In the genomic region with DNA sequence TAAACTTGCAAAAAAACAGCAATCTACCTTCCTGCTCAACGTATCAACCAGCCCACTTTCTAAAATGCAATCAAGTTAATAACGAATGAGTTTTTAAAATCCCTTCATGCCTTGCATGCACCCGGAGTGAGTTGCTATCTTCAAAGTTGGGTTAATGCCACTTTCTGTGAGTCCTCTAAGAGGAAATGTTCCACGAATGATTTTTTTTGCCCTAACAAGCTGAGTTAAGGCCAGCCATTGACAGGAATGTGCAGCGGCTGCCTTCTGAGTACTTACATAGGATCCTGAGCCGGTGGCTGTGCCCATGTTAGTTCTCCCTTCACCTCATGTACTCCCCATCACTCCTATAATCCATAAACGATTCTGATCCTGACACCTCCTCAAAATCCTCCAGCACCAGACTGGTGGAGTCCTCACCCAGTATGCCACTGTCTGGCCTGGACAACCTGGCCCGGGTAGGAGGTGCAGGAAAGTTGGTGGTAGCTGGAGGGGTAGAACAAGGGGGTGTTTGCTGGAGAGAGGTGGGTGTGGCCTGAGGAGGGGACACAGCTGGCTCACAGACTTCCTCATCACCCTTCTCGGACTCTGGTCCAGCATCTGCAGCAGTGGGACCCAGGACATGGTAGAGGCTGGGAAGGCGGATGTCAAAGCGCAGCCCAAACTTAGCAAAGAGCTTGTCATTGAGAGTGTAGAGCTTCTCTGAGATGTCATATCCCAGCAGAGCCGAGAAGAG, we compare ENCODE assay signal across 16 cellular contexts. TPM values are rescaled to one million over a fixed set of nuclear protein-coding genes. Genes with fewer than 3 reads are reported as not detected.
A peak's percentile ranks its signal among the peaks of the same experiment; 100 is the strongest.
DNase-seq lines count a peak whose midpoint lies in the region; TF ChIP-seq lines count a peak whose summit lies in the region.
"Had no signal": no experiment of that assay in that cellular context is flagged by ENCODE, and none has a peak within 500 bp of the region (broad histone marks: within the 10 kb centered on the region; RNA-seq: fewer than 3 reads in every experiment).

No MANE protein-coding gene starts in this region.

- no peak overlapping the region for H3K9ac ChIP-seq in smooth muscle cell (ENCODE audit: low read depth)
- H3K9ac ChIP-seq in MM.1S (ENCODE audit: low read length): no peak overlapping the region

- H3K27me3 Mint-ChIP-seq in Calu3 (ENCODE audit: unreplicated experiment): no peaks in the 10 kb centered on the region
- H3K27me3 Mint-ChIP-seq: activated naive CD8-positive, alpha-beta T cell treated with anti-CD3 and anti-CD28 coated beads, Interleukin-2, amount 50 U/mL, for 24 hours had no signal

- TF ChIP-seq CTCF in coronary artery (IDR thresholded peaks at IDR 0.05) (no peak), smooth muscle cell (IDR thresholded peaks at IDR 0.05; ENCODE audit: borderline replicate concordance, insufficient read depth, poor library complexity, severe bottlenecking) (no peak), MM.1S (IDR thresholded peaks at IDR 0.05; ENCODE audit: low read length) (no peak), Calu3 (IDR thresholded peaks at IDR 0.05; ENCODE audit: unreplicated experiment) (no peak)

- no TSS peak for BruUV-seq in Calu3 (replicated peaks; lab: Mats Ljungman, UMichigan)

- H2AFZ ChIP-seq in smooth muscle cell (ENCODE audit: low read depth): no peak overlapping the region
- H2AFZ ChIP-seq in MM.1S (ENCODE audit: low read length): no peak overlapping the region

- no peaks in the 10 kb centered on the region for H3K4me1 Mint-ChIP-seq in Calu3 (ENCODE audit: low read depth, unreplicated experiment)

- intact Hi-C loops in Calu3 (cut with micrococcal nuclease; ENCODE audit: unreplicated experiment): no loop called here

- 65% methylated on average over 12 of the region's 12 CpGs for WGBS in smooth muscle cell (ENCODE audit: low lambda C conversion rate)

- H4K20me1 ChIP-seq in smooth muscle cell (ENCODE audit: low read depth) (no peaks in the 10 kb centered on the region), MM.1S (ENCODE audit: insufficient read depth, low read length) (no peaks in the 10 kb centered on the region)

- H3F3A ChIP-seq in smooth muscle cell (ENCODE audit: low read depth): peaks cover 9% of the 10 kb centered on the region
- peaks cover 1% of the 10 kb centered on the region; the same call in 1 of the 2 replicates for H3F3A ChIP-seq in MM.1S (ENCODE audit: insufficient read depth, low read length)

- H3K9me3 ChIP-seq in smooth muscle cell (replicated peaks; ENCODE audit: low read depth) (no peaks in the 10 kb centered on the region), MM.1S (replicated peaks; ENCODE audit: insufficient read depth, low read length) (no peaks in the 10 kb centered on the region)

- no peaks in the 10 kb centered on the region for H3K36me3 ChIP-seq in smooth muscle cell (ENCODE audit: low read depth)
- no peaks in the 10 kb centered on the region for H3K36me3 ChIP-seq in MM.1S (replicated peaks; ENCODE audit: insufficient read depth, low read length)

- H3K9me3 Mint-ChIP-seq in Calu3 (ENCODE audit: low read depth, unreplicated experiment): no peaks in the 10 kb centered on the region
- H3K9me3 Mint-ChIP-seq: activated naive CD8-positive, alpha-beta T cell treated with anti-CD3 and anti-CD28 coated beads, Interleukin-2, amount 50 U/mL, for 24 hours had no signal

- peak overlapping the region; percentile 9 for H3K4me3 ChIP-seq in coronary artery
- H3K4me3 ChIP-seq in smooth muscle cell: no peak overlapping the region
- no peak overlapping the region for H3K4me3 ChIP-seq in MM.1S (ENCODE audit: low read length)

- no peaks in the 10 kb centered on the region for H3K9me2 ChIP-seq in MM.1S (replicated peaks; ENCODE audit: insufficient read depth, low read length)

- H3K79me2 ChIP-seq in smooth muscle cell (ENCODE audit: low read depth) (no peaks in the 10 kb centered on the region), MM.1S (ENCODE audit: low read length) (no peaks in the 10 kb centered on the region)

- CTCF ChIA-PET in Calu3 (lab: Charles Lee): no interaction called here

- no peaks in the 10 kb centered on the region for H3K27me3 ChIP-seq in smooth muscle cell (ENCODE audit: low read depth)
- H3K27me3 ChIP-seq in MM.1S (replicated peaks; ENCODE audit: insufficient read depth, low read length): no peaks in the 10 kb centered on the region

- peak overlapping the region; percentile 68 to 80 for H3K27ac ChIP-seq in coronary artery
- H3K27ac ChIP-seq in smooth muscle cell (ENCODE audit: low read depth): no peak overlapping the region
- no peak overlapping the region for H3K27ac ChIP-seq in MM.1S (ENCODE audit: low read length)

- H3K4me1 ChIP-seq in smooth muscle cell (ENCODE audit: low read depth): peaks cover 15% of the 10 kb centered on the region
- H3K4me1 ChIP-seq in MM.1S (ENCODE audit: low read length): peaks cover 9% of the 10 kb centered on the region

- H3K36me3 Mint-ChIP-seq in Calu3 (ENCODE audit: insufficient read depth, unreplicated experiment): no peaks in the 10 kb centered on the region

- peak; percentile 81 for DNase-seq in DMS79 treated with DMSO at 0.1 percent for 48 hours (lab: John Stamatoyannopoulos, UW)
- no peak for DNase-seq in coronary artery (ENCODE audit: low spot score)
- peak; percentile 16 to 46 for DNase-seq in lung microvascular endothelial cell (ENCODE audit: low read depth in 2 of 2)
- DNase-seq in smooth muscle cell (lab: John Stamatoyannopoulos, UW; ENCODE audit: unreplicated experiment): no peak
- no peak for DNase-seq in NCI-H146 treated with DMSO at 0.1 percent for 48 hours (lab: John Stamatoyannopoulos, UW; ENCODE audit: unreplicated experiment)
- DNase-seq in ecto neural progenitor cell (ENCODE audit: low spot score): no peak
- DNase-seq in MM.1S: no peak
- no peak for DNase-seq in Calu3
- DNase-seq: activated CD4-positive, CD25-positive, alpha-beta regulatory T cell treated with anti-CD3 and anti-CD28 coated beads, Interleukin-2, amount 50 U/mL, for 72 hours; activated naive CD8-positive, alpha-beta T cell treated with anti-CD3 and anti-CD28 coated beads, Interleukin-2, amount 50 U/mL, for 24 hours; activated T-cell treated with anti-CD3 and anti-CD28 coated beads, Interleukin-2, amount 50 U/mL, for 1 hour; cortex of kidney; NCI-H82; stimulated activated CD4-positive, alpha-beta T cell treated with anti-CD3 and anti-CD28 coated beads, Interleukin-2, amount 100 ng/mL, for 24 hours; stimulated activated CD8-positive, alpha-beta memory T cell treated with anti-CD3 and anti-CD28 coated beads, Interleukin-4, amount 100 ng/mL, for 48 hours had no signal

- no peak overlapping the region for H3K4me3 Mint-ChIP-seq in Calu3 (ENCODE audit: low read depth, unreplicated experiment)
- H3K4me3 Mint-ChIP-seq: activated naive CD8-positive, alpha-beta T cell treated with anti-CD3 and anti-CD28 coated beads, Interleukin-2, amount 50 U/mL, for 24 hours had no signal

- no peak overlapping the region for H3K27ac Mint-ChIP-seq in Calu3 (ENCODE audit: unreplicated experiment)
- H3K27ac Mint-ChIP-seq: activated naive CD8-positive, alpha-beta T cell treated with anti-CD3 and anti-CD28 coated beads, Interleukin-2, amount 50 U/mL, for 24 hours had no signal

- H3K4me2 ChIP-seq in smooth muscle cell (peak overlapping the region; percentile 29), MM.1S (ENCODE audit: low read depth, low read length) (no peak overlapping the region)

RNA-seq across cellular contexts. Expression of a gene that starts 12.4 kb away (rescaled TPM):
- 0.22 and 0.40 TPM in 2 replicates for total RNA-seq in lung microvascular endothelial cell
- 1.2 and 2.1 TPM in 2 replicates for total RNA-seq in smooth muscle cell
- 0.94 and 1.5 TPM in 2 replicates for polyA plus RNA-seq in smooth muscle cell
- total RNA-seq in Calu3 (2022): 0.80 and 1.0 TPM in 2 replicates
- total RNA-seq: RPMI7951 had no signal

RNA-seq across cellular contexts. Expression of a gene that starts 29.2 kb away (rescaled TPM):
- 16.8 and 42.9 TPM in 2 replicates for total RNA-seq in lung microvascular endothelial cell
- 22.7 and 69.4 TPM in 2 replicates for total RNA-seq in smooth muscle cell
- polyA plus RNA-seq in smooth muscle cell: 47.0 and 60.0 TPM in 2 replicates
- 48.4 and 51.3 TPM in 2 replicates for total RNA-seq in Calu3 (2022)

RNA-seq across cellular contexts. Expression of a gene that starts 50.3 kb away (rescaled TPM):
- total RNA-seq in lung microvascular endothelial cell (3.5 and 6.2 TPM in 2 replicates), smooth muscle cell (not detected in 2 replicates), Calu3 (2022) (0.81 and 0.99 TPM in 2 replicates)
- not detected in 2 replicates for polyA plus RNA-seq in smooth muscle cell
- total RNA-seq: RPMI7951 had no signal

RNA-seq across cellular contexts. Expression of a gene that starts 54.8 kb away (rescaled TPM):
- total RNA-seq in lung microvascular endothelial cell: 0.22 TPM in 1 of 2 replicates, not detected in the other
- 0.36 TPM in 1 of 2 replicates, not detected in the other for total RNA-seq in smooth muscle cell
- 0.40 TPM in 1 of 2 replicates, not detected in the other for polyA plus RNA-seq in smooth muscle cell
- 1.5 and 2.2 TPM in 2 replicates for total RNA-seq in Calu3 (2022)
- total RNA-seq: RPMI7951 had no signal

Comparison
In these comparisons a context has a peak if more than half of its experiments do, and no peak if none do; other contexts are left out.
1. DNase-seq: peak in DMS79 treated with DMSO at 0.1 percent for 48 hours (single experiment) and lung microvascular endothelial cell (2 of 2); none in coronary artery (single experiment), smooth muscle cell (single experiment), NCI-H146 treated with DMSO at 0.1 percent for 48 hours (single experiment), ecto neural progenitor cell (single experiment), MM.1S (single experiment) and Calu3 (single experiment).
2. H3K27ac ChIP-seq: peak in coronary artery (2 of 2); none in smooth muscle cell (single experiment) and MM.1S (single experiment).